In genomic region chr9:133589454-133590227, GRCh38 we compare ENCODE assay signal across 1 cellular context.
TF ChIP-seq lines count a peak whose summit lies in the region.

No MANE protein-coding gene starts in this region.

TF ChIP-seq in HepG2, 621 proteins besides CTCF, POLR2A, EP300 and RAD21 (continues in another document):
- TF ChIP-seq ZNF720 (CRISPR knock-in tag; IDR thresholded peaks at IDR 0.05), result no peak
- no peak for TF ChIP-seq ZNF34 (CRISPR knock-in tag; IDR thresholded peaks at IDR 0.05; ENCODE audit: borderline replicate concordance)
- TF ChIP-seq SP5 (CRISPR knock-in tag; IDR thresholded peaks at IDR 0.05; ENCODE audit: borderline replicate concordance, low read depth), result no peak
- no peak for TF ChIP-seq ARID5B (CRISPR knock-in tag; IDR thresholded peaks at IDR 0.05)
- no peak for TF ChIP-seq PRPF4 (IDR thresholded peaks at IDR 0.05; ENCODE audit: low read depth, low read length, poor library complexity, severe bottlenecking)
- 0 out of 2 replicates have a peak, but pooled peaks have one; percentile 45 for TF ChIP-seq POGK (CRISPR knock-in tag; conservative IDR thresholded peaks at IDR 0.05)
- TF ChIP-seq TOE1 (CRISPR knock-in tag; IDR thresholded peaks at IDR 0.05), result no peak
- TF ChIP-seq ZNF101 (CRISPR knock-in tag; IDR thresholded peaks at IDR 0.05; ENCODE audit: borderline replicate concordance, low read depth), result no peak
- no peak for TF ChIP-seq CEBPG (CRISPR knock-in tag; IDR thresholded peaks at IDR 0.05)
- TF ChIP-seq ZNF768 (CRISPR knock-in tag; IDR thresholded peaks at IDR 0.05), result peak; percentile 22; the same call in 1 of the 2 replicates
- no peak for TF ChIP-seq ZNF33A (CRISPR knock-in tag; IDR thresholded peaks at IDR 0.05; ENCODE audit: borderline replicate concordance)
- 0 out of 2 replicates have a peak, but pooled peaks have one; percentile 23 for TF ChIP-seq KDM2A (CRISPR knock-in tag; IDR thresholded peaks at IDR 0.05; ENCODE audit: borderline replicate concordance, low read depth)
- no peak for TF ChIP-seq ZNF607 (CRISPR knock-in tag; IDR thresholded peaks at IDR 0.05; ENCODE audit: borderline replicate concordance)
- TF ChIP-seq ZNF503 (CRISPR knock-in tag; IDR thresholded peaks at IDR 0.05), result no peak
- peak; percentile 44; the same call in 1 of the 2 replicates for TF ChIP-seq ADNP (CRISPR knock-in tag; IDR thresholded peaks at IDR 0.05)
- TF ChIP-seq BATF2 (CRISPR knock-in tag; IDR thresholded peaks at IDR 0.05), result no peak
- TF ChIP-seq ZNF737 (CRISPR knock-in tag; IDR thresholded peaks at IDR 0.05; ENCODE audit: borderline replicate concordance), result no peak
- no peak for TF ChIP-seq REST (IDR thresholded peaks at IDR 0.05; ENCODE audit: borderline replicate concordance in 1 of 2, low read depth in 1 of 2, low read length in 2 of 2)
- no peak for TF ChIP-seq PLSCR1 (CRISPR knock-in tag; IDR thresholded peaks at IDR 0.05; ENCODE audit: borderline replicate concordance)
- no peak for TF ChIP-seq CENPBD1 (CRISPR knock-in tag; IDR thresholded peaks at IDR 0.05; ENCODE audit: borderline replicate concordance, low read depth)
- TF ChIP-seq ZNF276 (CRISPR knock-in tag; IDR thresholded peaks at IDR 0.05; ENCODE audit: low read depth), result no peak
- TF ChIP-seq ZBTB46 (CRISPR knock-in tag; IDR thresholded peaks at IDR 0.05; ENCODE audit: borderline replicate concordance), result no peak
- no peak for TF ChIP-seq GFI1 (CRISPR knock-in tag; IDR thresholded peaks at IDR 0.05; ENCODE audit: borderline replicate concordance)
- no peak for TF ChIP-seq SMARCC2 (IDR thresholded peaks at IDR 0.05)
- no peak for TF ChIP-seq KAT8 (CRISPR knock-in tag; IDR thresholded peaks at IDR 0.05)
- peak; percentile 97 for TF ChIP-seq ZNF574 (CRISPR knock-in tag; IDR thresholded peaks at IDR 0.05)
- no peak for TF ChIP-seq HHEX (CRISPR knock-in tag; IDR thresholded peaks at IDR 0.05)
- no peak for TF ChIP-seq ZSCAN30 (CRISPR knock-in tag; IDR thresholded peaks at IDR 0.05)
- TF ChIP-seq MBNL3 (CRISPR knock-in tag; conservative IDR thresholded peaks at IDR 0.05), result no peak
- 0 out of 2 replicates have a peak, but pooled peaks have one; percentile 49 for TF ChIP-seq ZMYM2 (CRISPR knock-in tag; IDR thresholded peaks at IDR 0.05)
- no peak for TF ChIP-seq ZNF672 (CRISPR knock-in tag; IDR thresholded peaks at IDR 0.05)
- TF ChIP-seq ZNF563 (CRISPR knock-in tag; IDR thresholded peaks at IDR 0.05), result no peak
- TF ChIP-seq RORA (CRISPR knock-in tag; IDR thresholded peaks at IDR 0.05), result no peak
- no peak for TF ChIP-seq EZH2 (conservative IDR thresholded peaks at IDR 0.05; ENCODE audit: low read depth, low read length)
- no peak for TF ChIP-seq ATF7 (IDR thresholded peaks at IDR 0.05)
- no peak for TF ChIP-seq ATF7 (CRISPR knock-in tag; IDR thresholded peaks at IDR 0.05)
- no peak for TF ChIP-seq ZNF564 (CRISPR knock-in tag; IDR thresholded peaks at IDR 0.05)
- TF ChIP-seq JUNB (CRISPR knock-in tag; IDR thresholded peaks at IDR 0.05; ENCODE audit: borderline replicate concordance), result no peak
- TF ChIP-seq ZNF180 (CRISPR knock-in tag; IDR thresholded peaks at IDR 0.05; ENCODE audit: borderline replicate concordance, low read depth), result no peak
- no peak for TF ChIP-seq ZNF263 (CRISPR knock-in tag; IDR thresholded peaks at IDR 0.05)
